Comparison of ENCODE assay signal across 13 cellular contexts in the genomic region with DNA sequence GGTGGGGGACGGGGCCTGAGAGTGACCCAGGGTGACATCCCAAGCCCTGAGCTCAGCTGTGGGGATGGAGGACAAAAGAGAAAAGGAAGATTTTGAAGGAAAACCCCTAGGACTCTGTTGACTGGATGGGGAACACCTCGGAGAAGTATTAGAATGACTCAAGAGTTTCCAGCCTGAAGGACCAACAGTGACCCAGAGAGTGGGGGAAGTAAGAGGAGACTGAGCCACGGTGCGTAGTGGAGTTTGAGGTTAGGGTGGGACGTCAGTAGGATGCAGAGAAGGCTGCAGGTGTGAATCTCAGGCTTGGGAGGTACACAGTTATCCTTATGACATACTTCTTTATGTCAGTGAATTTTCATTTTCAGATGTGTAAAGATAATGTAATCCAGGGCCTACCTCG.
DNase-seq lines count a peak whose midpoint lies in the region; ATAC-seq and TF ChIP-seq lines count a peak whose summit lies in the region.
"Had no signal": no experiment of that assay in that cellular context is flagged by ENCODE, and none has a peak within 500 bp of the region (broad histone marks: within the 10 kb centered on the region; RNA-seq: fewer than 3 reads in every experiment).

No MANE protein-coding gene starts in this region.

- no peak overlapping the region for H3K4me3 ChIP-seq in thyroid gland (replicated peaks in 1 of 3)
- H3K4me3 ChIP-seq: MG63 had no signal

- intact Hi-C loops in activated B cell treated with CpG ODN at 0.5 μM for 24 hours (cut with micrococcal nuclease): no loop called here
- intact Hi-C loops in thyroid gland (cut with DNase I): no loop called here

- peaks cover 9% of the 10 kb centered on the region for H3K36me3 Mint-ChIP-seq in activated naive CD4-positive, alpha-beta T cell treated with anti-CD3 and anti-CD28 coated beads, Interleukin-2, amount 50 U/mL, for 24 hours
- H3K36me3 Mint-ChIP-seq in activated B cell treated with CpG ODN at 0.5 μM for 24 hours (ENCODE audit: low read depth): peaks cover 54% of the 10 kb centered on the region
- peaks cover 13% of the 10 kb centered on the region for H3K36me3 Mint-ChIP-seq in endothelial cell (ENCODE audit: low read depth, unreplicated experiment)

- CTCF ChIA-PET in activated B cell treated with CpG ODN at 0.5 μM for 24 hours (lab: Charles Lee): no interaction called here

- DNase-seq in activated naive CD4-positive, alpha-beta T cell treated with anti-CD3 and anti-CD28 coated beads, Interleukin-2, amount 50 U/mL, for 16 hours: no peak
- no peak for DNase-seq in activated B cell treated with CpG ODN at 0.5 μM for 24 hours
- DNase-seq in endothelial cell (ENCODE audit: low spot score): no peak
- no peak for DNase-seq in thyroid gland
- DNase-seq in NCI-H226: no peak
- DNase-seq in NCI-H82 treated with DMSO at 0.1 percent for 48 hours (lab: John Stamatoyannopoulos, UW; ENCODE audit: unreplicated experiment): no peak
- DNase-seq: mammary epithelial cell; MG63; NCI-H2029 treated with DMSO at 0.1 percent for 48 hours; nucleus accumbens; stimulated activated naive CD4-positive, alpha-beta T cell treated with Interleukin-2 at 50 U/mL for 16 hours had no signal

- peak overlapping the region; percentile 62 for H3K27ac Mint-ChIP-seq in activated naive CD4-positive, alpha-beta T cell treated with anti-CD3 and anti-CD28 coated beads, Interleukin-2, amount 50 U/mL, for 24 hours
- H3K27ac Mint-ChIP-seq in activated B cell treated with CpG ODN at 0.5 μM for 24 hours (peak overlapping the region; percentile 32), endothelial cell (ENCODE audit: unreplicated experiment) (peak overlapping the region; percentile 75)

- H3K9me3 ChIP-seq in thyroid gland: no peaks in the 10 kb centered on the region
- H3K9me3 ChIP-seq: MG63 had no signal

- no peaks in the 10 kb centered on the region for H3K9me3 Mint-ChIP-seq in activated naive CD4-positive, alpha-beta T cell treated with anti-CD3 and anti-CD28 coated beads, Interleukin-2, amount 50 U/mL, for 24 hours
- no peaks in the 10 kb centered on the region for H3K9me3 Mint-ChIP-seq in activated B cell treated with CpG ODN at 0.5 μM for 24 hours
- H3K9me3 Mint-ChIP-seq in endothelial cell (ENCODE audit: unreplicated experiment): no peaks in the 10 kb centered on the region

- no peak for ATAC-seq in activated B cell treated with CpG ODN at 0.5 μM for 24 hours (ENCODE audit: low read depth)
- ATAC-seq in HG03108 (IDR thresholded peaks at IDR 0.05; ENCODE audit: unreplicated experiment): no peak

- no peaks in the 10 kb centered on the region for H3K27me3 Mint-ChIP-seq in activated naive CD4-positive, alpha-beta T cell treated with anti-CD3 and anti-CD28 coated beads, Interleukin-2, amount 50 U/mL, for 24 hours
- H3K27me3 Mint-ChIP-seq in activated B cell treated with CpG ODN at 0.5 μM for 24 hours (no peaks in the 10 kb centered on the region), endothelial cell (ENCODE audit: unreplicated experiment) (peaks cover 6% of the 10 kb centered on the region)

- POLR2A ChIA-PET in activated B cell treated with CpG ODN at 0.5 μM for 24 hours (lab: Charles Lee): no interaction called here

- H3K27me3 ChIP-seq in thyroid gland: no peaks in the 10 kb centered on the region
- H3K27me3 ChIP-seq: MG63 had no signal

- no peaks in the 10 kb centered on the region for H3K36me3 ChIP-seq in thyroid gland
- H3K36me3 ChIP-seq: MG63 had no signal

- TF ChIP-seq CTCF in activated B cell treated with CpG ODN at 0.5 μM for 24 hours (IDR thresholded peaks at IDR 0.05): no peak
- TF ChIP-seq CTCF in endothelial cell (IDR thresholded peaks at IDR 0.05; ENCODE audit: unreplicated experiment): no peak
- TF ChIP-seq CTCF in thyroid gland (IDR thresholded peaks at IDR 0.05): no peak

- no peak for TF ChIP-seq POLR2A in thyroid gland (IDR thresholded peaks at IDR 0.05)

- peaks cover 30 to 39% of the 10 kb centered on the region in 2 donors for H3K4me1 ChIP-seq in thyroid gland

- H3K4me1 Mint-ChIP-seq in activated naive CD4-positive, alpha-beta T cell treated with anti-CD3 and anti-CD28 coated beads, Interleukin-2, amount 50 U/mL, for 24 hours: peaks cover 95% of the 10 kb centered on the region
- H3K4me1 Mint-ChIP-seq in activated B cell treated with CpG ODN at 0.5 μM for 24 hours (peaks cover 78% of the 10 kb centered on the region), endothelial cell (ENCODE audit: unreplicated experiment) (peaks cover 9% of the 10 kb centered on the region)

- peak overlapping the region; percentile 2 for H3K4me3 Mint-ChIP-seq in activated naive CD4-positive, alpha-beta T cell treated with anti-CD3 and anti-CD28 coated beads, Interleukin-2, amount 50 U/mL, for 24 hours
- H3K4me3 Mint-ChIP-seq in activated B cell treated with CpG ODN at 0.5 μM for 24 hours (no peak overlapping the region), endothelial cell (ENCODE audit: unreplicated experiment) (no peak overlapping the region)

- H3K27ac ChIP-seq in thyroid gland: no peak overlapping the region

- WGBS in thyroid gland, 2 donors: 88 to 89% methylated on average over 6 of the region's 6 CpGs
